Comparison of ENCODE assay signal across 10 cellular contexts in the genomic region with DNA sequence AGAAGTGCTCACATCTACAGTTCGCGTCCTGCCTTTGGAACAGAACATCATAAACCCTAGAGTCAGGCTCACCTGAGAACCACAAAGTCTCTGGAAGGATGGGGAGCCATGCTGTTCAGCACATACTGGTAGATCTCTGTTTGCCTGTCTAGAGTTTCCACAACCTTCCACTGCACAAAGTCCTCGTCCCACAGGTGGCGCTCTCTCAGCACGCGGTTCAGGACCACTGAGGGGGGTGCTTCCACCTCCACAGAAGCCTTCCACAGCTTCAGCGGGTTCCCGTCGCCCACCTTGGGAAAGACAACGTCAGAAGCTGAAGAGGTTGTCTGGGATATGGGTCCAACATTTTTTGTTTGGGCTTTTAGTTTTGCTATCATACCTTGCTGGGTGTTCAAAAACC.
DNase-seq lines count a peak whose midpoint lies in the region; ATAC-seq, FAIRE-seq and TF ChIP-seq lines count a peak whose summit lies in the region.
"Had no signal": no experiment of that assay in that cellular context is flagged by ENCODE, and none has a peak within 500 bp of the region (broad histone marks: within the 10 kb centered on the region; RNA-seq: fewer than 3 reads in every experiment).

No MANE protein-coding gene starts in this region.

- no peaks in the 10 kb centered on the region for H3K9me3 ChIP-seq in skeletal muscle satellite cell (replicated peaks; ENCODE audit: low read length)
- H3K9me3 ChIP-seq: prostate gland, testis had no signal

- no peak overlapping the region for H3K4me2 ChIP-seq in skeletal muscle satellite cell (ENCODE audit: low read length)

- H3K4me1 ChIP-seq in skeletal muscle satellite cell (ENCODE audit: control insufficient read depth, insufficient read depth, low read length): peaks cover 57% of the 10 kb centered on the region

- TF ChIP-seq POLR2A in GM12892 (IDR thresholded peaks at IDR 0.05; ENCODE audit: low read depth, low read length): peak; percentile 44; the same call in 1 of the 2 replicates

- intact Hi-C loops in dendritic cell treated with granulocyte-macrophage colony-stimulating factor and Interleukin-4, amounts not matched to agents 40 ng/mL and 50 ng/mL, for 4 days (cut with micrococcal nuclease): loop anchor here (10.0 kb wide), 1 partner anchor 95 kb away; no protein-coding TSS in a partner anchor

- peaks cover 73% of the 10 kb centered on the region for H3K4me1 Mint-ChIP-seq in dendritic cell treated with granulocyte-macrophage colony-stimulating factor and Interleukin-4, amounts not matched to agents 40 ng/mL and 50 ng/mL, for 4 days (ENCODE audit: low read depth)

- no peaks in the 10 kb centered on the region for H3K27me3 Mint-ChIP-seq in dendritic cell treated with granulocyte-macrophage colony-stimulating factor and Interleukin-4, amounts not matched to agents 40 ng/mL and 50 ng/mL, for 4 days

- ATAC-seq in HG03025 (IDR thresholded peaks at IDR 0.05; ENCODE audit: low FRiP score, unreplicated experiment): peak; percentile 49
- ATAC-seq in GM21619 (IDR thresholded peaks at IDR 0.05; ENCODE audit: unreplicated experiment): no peak
- no peak for ATAC-seq in GM18520 (IDR thresholded peaks at IDR 0.05; ENCODE audit: unreplicated experiment)

- H3K36me3 ChIP-seq in skeletal muscle satellite cell (ENCODE audit: insufficient read depth, low read length): peaks cover 100% of the 10 kb centered on the region
- H3K36me3 ChIP-seq: prostate gland had no signal

- peak overlapping the region; percentile 85 for H3K27ac Mint-ChIP-seq in dendritic cell treated with granulocyte-macrophage colony-stimulating factor and Interleukin-4, amounts not matched to agents 40 ng/mL and 50 ng/mL, for 4 days

- FAIRE-seq in GM12892 (lab: Jason Lieb, UNC): peak; percentile 96

- DNase-seq in GM12892 (ENCODE audit: insufficient read length): no peak
- no peak for DNase-seq in NCI-H510A treated with DMSO at 0.1 percent for 48 hours (lab: John Stamatoyannopoulos, UW)
- no peak for DNase-seq in D341Med (ENCODE audit: low spot score)
- DNase-seq: testis had no signal

- no peaks in the 10 kb centered on the region for H3K9me3 Mint-ChIP-seq in dendritic cell treated with granulocyte-macrophage colony-stimulating factor and Interleukin-4, amounts not matched to agents 40 ng/mL and 50 ng/mL, for 4 days

- H3K4me3 Mint-ChIP-seq in dendritic cell treated with granulocyte-macrophage colony-stimulating factor and Interleukin-4, amounts not matched to agents 40 ng/mL and 50 ng/mL, for 4 days: no peak overlapping the region

- no peaks in the 10 kb centered on the region for H3K27me3 ChIP-seq in skeletal muscle satellite cell (ENCODE audit: control insufficient read depth, insufficient read depth, low read length)
- H3K27me3 ChIP-seq: testis had no signal

- H3K4me3 ChIP-seq in skeletal muscle satellite cell (ENCODE audit: low read length): no peak overlapping the region
- H3K4me3 ChIP-seq: prostate gland, testis had no signal

- peaks cover 41% of the 10 kb centered on the region for H3K36me3 Mint-ChIP-seq in dendritic cell treated with granulocyte-macrophage colony-stimulating factor and Interleukin-4, amounts not matched to agents 40 ng/mL and 50 ng/mL, for 4 days (ENCODE audit: low read depth)

- H3K9ac ChIP-seq in skeletal muscle satellite cell (ENCODE audit: low read depth, low read length): peak overlapping the region; percentile 19
